Comparison of ENCODE assay signal across 5 cellular contexts in the genomic region with DNA sequence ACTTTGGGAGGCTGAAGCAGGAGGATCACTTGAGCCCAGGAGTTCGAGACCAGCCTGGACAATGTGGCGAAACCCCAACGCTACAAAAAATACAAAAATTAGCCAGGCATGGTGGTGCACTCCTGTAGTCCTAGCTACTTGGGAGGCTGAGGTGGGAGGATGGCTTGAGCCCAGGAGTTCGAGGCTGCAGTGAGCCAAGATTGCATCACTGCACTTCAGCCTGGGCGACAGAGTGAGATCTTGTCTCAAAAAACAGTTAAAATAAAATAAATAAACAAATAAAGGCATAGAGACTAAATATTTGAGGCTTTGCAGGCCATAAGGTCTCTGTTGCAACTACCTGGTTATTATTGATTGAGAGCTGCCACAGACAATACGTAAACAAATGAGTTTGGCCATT. TPM values are rescaled to one million over a fixed set of nuclear protein-coding genes. Genes with fewer than 3 reads are reported as not detected.
"Had no signal": no experiment of that assay in that cellular context is flagged by ENCODE, and none has a peak within 500 bp of the region (broad histone marks: within the 10 kb centered on the region; RNA-seq: fewer than 3 reads in every experiment).

No MANE protein-coding gene starts in this region.

RNA-seq across cellular contexts. Expression of a gene that starts 41.9 kb away (rescaled TPM):
- total RNA-seq: OCI-LY7, RPMI7951, SJSA1, SK-MEL-5 had no signal
- polyA plus RNA-seq: SK-N-SH had no signal
